ENCODE assay signal across 1 cellular context in genomic region chr15:38253448-38253847, GRCh38.
TF ChIP-seq lines count a peak whose summit lies in the region.

No MANE protein-coding gene starts in this region.

TF ChIP-seq in H1, 55 proteins besides CTCF, POLR2A, EP300 and RAD21 (continued from another document):
- TF ChIP-seq CHD1 (IDR thresholded peaks at IDR 0.05; ENCODE audit: low read depth, low read length), result no peak
- no peak for TF ChIP-seq E2F6 (IDR thresholded peaks at IDR 0.05)
